Comparison of ENCODE assay signal across 9 cellular contexts in the genomic region with DNA sequence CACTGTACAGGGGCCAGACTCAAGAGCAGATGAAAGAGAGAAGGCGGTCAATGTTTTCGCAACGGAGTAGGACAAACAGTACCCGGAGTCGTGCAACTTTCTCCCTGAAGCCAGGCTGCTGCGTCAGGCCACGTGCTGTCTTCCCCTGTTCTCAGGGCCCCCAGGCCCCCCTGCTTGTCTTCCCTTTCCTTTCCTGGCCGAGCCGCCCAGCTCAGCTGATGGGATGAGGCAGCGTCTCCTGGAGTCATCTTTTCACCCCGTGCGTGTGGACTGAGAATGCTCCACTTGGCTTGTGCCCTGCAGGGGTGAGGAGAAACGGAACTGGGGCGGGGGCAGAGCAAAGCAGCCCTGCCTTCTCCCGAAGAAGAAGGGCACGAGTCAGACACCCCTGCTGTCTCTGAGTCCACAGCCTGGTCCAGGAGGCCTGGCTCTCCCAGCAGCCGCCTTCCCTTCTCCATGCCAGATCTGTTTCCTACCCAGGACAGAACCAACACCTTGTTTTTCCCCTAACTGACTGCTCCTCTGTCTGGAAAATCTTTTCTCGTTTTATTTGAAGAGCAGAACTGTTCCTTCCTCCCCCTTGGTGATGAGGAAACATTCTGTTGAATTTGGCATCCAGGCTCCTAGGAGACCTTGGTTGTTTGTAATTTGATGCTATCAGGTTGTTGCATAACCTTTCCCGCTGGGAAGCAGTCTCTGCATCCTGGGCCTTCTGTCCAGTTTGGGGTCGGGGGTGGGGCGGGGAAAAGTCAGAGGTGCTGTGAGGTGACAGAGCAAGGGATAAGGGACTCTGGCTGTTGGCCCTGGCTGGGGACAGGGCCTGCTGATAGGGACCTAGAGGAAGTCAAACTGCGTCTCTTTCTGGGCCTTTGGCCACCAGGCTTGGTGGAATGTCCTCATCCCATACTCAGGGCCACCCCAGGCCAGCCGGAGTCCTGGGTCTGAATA.
DNase-seq lines count a peak whose midpoint lies in the region; ATAC-seq and TF ChIP-seq lines count a peak whose summit lies in the region.
"Had no signal": no experiment of that assay in that cellular context is flagged by ENCODE, and none has a peak within 500 bp of the region (broad histone marks: within the 10 kb centered on the region; RNA-seq: fewer than 3 reads in every experiment).

No MANE protein-coding gene starts in this region.

- intact Hi-C loops in lower lobe of right lung (cut with DNase I), result no loop called here
- intact Hi-C loops in thyroid gland (cut with DNase I), result no loop called here
- intact Hi-C loops in CD4-positive, alpha-beta T cell (cut with DNase I, micrococcal nuclease), result no loop called here

- peaks cover 12 to 21% (median 15%) of the 10 kb centered on the region in 3 donors for H3K4me1 Mint-ChIP-seq in T-cell
- H3K4me1 Mint-ChIP-seq in CD4-positive, alpha-beta T cell (ENCODE audit: low read depth), result peaks cover 14% of the 10 kb centered on the region

- H3K27ac Mint-ChIP-seq in T-cell, result no peak overlapping the region
- no peak overlapping the region for H3K27ac Mint-ChIP-seq in CD4-positive, alpha-beta T cell

- H3K9me3 Mint-ChIP-seq in T-cell, result no peaks in the 10 kb centered on the region
- H3K9me3 Mint-ChIP-seq in CD4-positive, alpha-beta T cell, result no peaks in the 10 kb centered on the region

- peak; percentile 65 for DNase-seq in Ammon's horn (ENCODE audit: low spot score)
- DNase-seq in NCI-H146 treated with DMSO at 0.1 percent for 48 hours (lab: John Stamatoyannopoulos, UW; ENCODE audit: unreplicated experiment), result peak; percentile 70
- DNase-seq in coronary artery (ENCODE audit: low spot score), result peak; percentile 96
- DNase-seq in lower lobe of right lung, result peak; percentile 95
- DNase-seq in thyroid gland, result peak; percentile 64 to 69
- DNase-seq in T-cell, result no peak
- DNase-seq in CD4-positive, alpha-beta T cell, result no peak

- H3K36me3 Mint-ChIP-seq in T-cell, result peaks cover 14% of the 10 kb centered on the region
- no peaks in the 10 kb centered on the region for H3K36me3 Mint-ChIP-seq in CD4-positive, alpha-beta T cell (ENCODE audit: low read depth)

- H3K27me3 ChIP-seq in lower lobe of right lung (ENCODE audit: low read depth) (no peaks in the 10 kb centered on the region), thyroid gland (no peaks in the 10 kb centered on the region)
- H3K27me3 ChIP-seq in CD4-positive, alpha-beta T cell (ENCODE audit: control insufficient read depth, insufficient read depth, low read length), result no peaks in the 10 kb centered on the region
- H3K27me3 ChIP-seq: cardiac muscle cell had no signal

- H3K36me3 ChIP-seq in lower lobe of right lung, result no peaks in the 10 kb centered on the region
- no peaks in the 10 kb centered on the region for H3K36me3 ChIP-seq in thyroid gland
- H3K36me3 ChIP-seq: cardiac muscle cell had no signal

- no peaks in the 10 kb centered on the region for H3K27me3 Mint-ChIP-seq in T-cell
- no peaks in the 10 kb centered on the region for H3K27me3 Mint-ChIP-seq in CD4-positive, alpha-beta T cell

- ATAC-seq in lower lobe of right lung (peak; percentile 93 to 94), GM18861 (IDR thresholded peaks at IDR 0.05; ENCODE audit: unreplicated experiment) (no peak), T-cell (replicated peaks in 1 of 4) (no peak)
- no peak for ATAC-seq in CD4-positive, alpha-beta T cell (ENCODE audit: poor library complexity)

- H3K9me3 ChIP-seq in lower lobe of right lung (no peaks in the 10 kb centered on the region), thyroid gland (no peaks in the 10 kb centered on the region)
- H3K9me3 ChIP-seq in CD4-positive, alpha-beta T cell (ENCODE audit: control insufficient read depth, low read length), result no peaks in the 10 kb centered on the region

- WGBS in thyroid gland, 2 donors, result 31 to 39% methylated on average over 22 to 23 of the region's 23 CpGs

- H3K4me3 Mint-ChIP-seq in T-cell, result no peak overlapping the region
- H3K4me3 Mint-ChIP-seq in CD4-positive, alpha-beta T cell, result no peak overlapping the region

- peaks cover 39% of the 10 kb centered on the region for H3K4me1 ChIP-seq in lower lobe of right lung
- peaks cover 0 to 18% of the 10 kb centered on the region in 2 donors for H3K4me1 ChIP-seq in thyroid gland

- POLR2A ChIA-PET in T-cell (lab: Charles Lee), result no interaction called here
- POLR2A ChIA-PET in CD4-positive, alpha-beta T cell (lab: Charles Lee), result no interaction called here

- peak overlapping the region; percentile 28 for H3K4me3 ChIP-seq in coronary artery
- H3K4me3 ChIP-seq in lower lobe of right lung, result no peak overlapping the region
- H3K4me3 ChIP-seq in thyroid gland (replicated peaks in 1 of 3), result no peak overlapping the region
- H3K4me3 ChIP-seq: cardiac muscle cell had no signal

- peak overlapping the region; percentile 83 to 95 for H3K27ac ChIP-seq in coronary artery
- peak overlapping the region; percentile 96 for H3K27ac ChIP-seq in lower lobe of right lung
- H3K27ac ChIP-seq in thyroid gland, result peak overlapping the region; percentile 70 to 85 (median 82)
- no peak overlapping the region for H3K27ac ChIP-seq in CD4-positive, alpha-beta T cell (ENCODE audit: low read depth, low read length)
- H3K27ac ChIP-seq: cardiac muscle cell had no signal

- CTCF ChIA-PET in T-cell (lab: Charles Lee), result no interaction called here
- CTCF ChIA-PET in CD4-positive, alpha-beta T cell (lab: Charles Lee), result interaction anchor here (0.7 kb wide), 1 partner anchor 510 kb away, joined by 3 read pairs; no protein-coding TSS in a partner anchor

- TF ChIP-seq CTCF in coronary artery (IDR thresholded peaks at IDR 0.05) (no peak), lower lobe of right lung (IDR thresholded peaks at IDR 0.05) (no peak), thyroid gland (IDR thresholded peaks at IDR 0.05) (no peak)
- no peak for TF ChIP-seq CTCF in CD4-positive, alpha-beta T cell (IDR thresholded peaks at IDR 0.05)

- TF ChIP-seq POLR2A in thyroid gland (IDR thresholded peaks at IDR 0.05), result no peak

Comparison
In these comparisons a context has a peak if more than half of its experiments do, and no peak if none do; other contexts are left out.
1. DNase-seq: peak in Ammon's horn (single experiment), NCI-H146 treated with DMSO at 0.1 percent for 48 hours (single experiment), coronary artery (single experiment), lower lobe of right lung (single experiment) and thyroid gland (2 of 2); none in T-cell (0 of 34) and CD4-positive, alpha-beta T cell (0 of 10).
2. ATAC-seq: peak in lower lobe of right lung (2 of 2); none in GM18861 (single experiment), T-cell (0 of 4) and CD4-positive, alpha-beta T cell (single experiment).